ENCODE assay signal across 8 cellular contexts in genomic region chr11:61829806-61830205, GRCh38. TPM values are rescaled to one million over a fixed set of nuclear protein-coding genes. Genes with fewer than 3 reads are reported as not detected.
DNase-seq lines count a peak whose midpoint lies in the region; ATAC-seq and TF ChIP-seq lines count a peak whose summit lies in the region.

No MANE protein-coding gene starts in this region.

- H3K9me3 ChIP-seq in HUES48 (ENCODE audit: control insufficient read depth, insufficient read depth, low read length) (no peaks in the 10 kb centered on the region), muscle layer of colon (ENCODE audit: low read length) (no peaks in the 10 kb centered on the region)

- H3K9ac ChIP-seq in HUES48 (ENCODE audit: low read depth, low read length) (no peak overlapping the region), muscle layer of colon (ENCODE audit: low read length) (no peak overlapping the region)

- H3K4me1 Mint-ChIP-seq in chondrocyte (ENCODE audit: low read depth) = peaks cover 61% of the 10 kb centered on the region

- DNase-seq in chondrocyte (ENCODE audit: low spot score) = no peak
- no peak for DNase-seq in hippocampal formation (lab: John Stamatoyannopoulos, UW)
- no peak for DNase-seq in NCI-H345 treated with DMSO at 0.1 percent for 48 hours (lab: John Stamatoyannopoulos, UW; ENCODE audit: unreplicated experiment)
- no peak for DNase-seq in cerebellum (ENCODE audit: low spot score)

- H3K9me3 Mint-ChIP-seq in chondrocyte (ENCODE audit: low read depth) = no peaks in the 10 kb centered on the region

- H3K27me3 ChIP-seq in HUES48 (ENCODE audit: control insufficient read depth, insufficient read depth, low read length) (no peaks in the 10 kb centered on the region), muscle layer of colon (ENCODE audit: control insufficient read depth in 1 of 2, insufficient read depth in 2 of 2, low read length in 2 of 2) (no peaks in the 10 kb centered on the region)

- H3K4me3 Mint-ChIP-seq in chondrocyte (ENCODE audit: unreplicated experiment) = peak overlapping the region; percentile 90

- peak overlapping the region; percentile 90 for H3K27ac Mint-ChIP-seq in chondrocyte (ENCODE audit: unreplicated experiment)

- H3K27ac ChIP-seq in 22Rv1 = peak overlapping the region; percentile 37
- no peak overlapping the region for H3K27ac ChIP-seq in HUES48 (ENCODE audit: low read depth, low read length)
- H3K27ac ChIP-seq in muscle layer of colon (ENCODE audit: low read depth, low read length) = peak overlapping the region; percentile 28

- H3K36me3 ChIP-seq in HUES48 (ENCODE audit: control insufficient read depth, insufficient read depth, low read length) = peaks cover 14% of the 10 kb centered on the region
- no peaks in the 10 kb centered on the region for H3K36me3 ChIP-seq in muscle layer of colon (ENCODE audit: insufficient read depth, low read length)

- H3K36me3 Mint-ChIP-seq in chondrocyte (ENCODE audit: low read depth) = peaks cover 4% of the 10 kb centered on the region

- TF ChIP-seq CTCF in 22Rv1 (IDR thresholded peaks at IDR 0.05) (no peak), chondrocyte (IDR thresholded peaks at IDR 0.05) (no peak)

- peaks cover 42% of the 10 kb centered on the region for H3K4me1 ChIP-seq in HUES48 (ENCODE audit: control insufficient read depth, insufficient read depth, low read length)
- H3K4me1 ChIP-seq in muscle layer of colon (ENCODE audit: insufficient read depth, low read length) = peaks cover 38% of the 10 kb centered on the region

- ATAC-seq in GM18861 (IDR thresholded peaks at IDR 0.05; ENCODE audit: unreplicated experiment) = no peak

- peak overlapping the region; percentile 68 for H3K4me3 ChIP-seq in HUES48 (ENCODE audit: low read depth, low read length)
- no peak overlapping the region for H3K4me3 ChIP-seq in muscle layer of colon (ENCODE audit: low read depth in 1 of 2, low read length in 2 of 2)

- no peaks in the 10 kb centered on the region for H3K27me3 Mint-ChIP-seq in chondrocyte (ENCODE audit: low read depth)

RNA-seq across cellular contexts. Expression of gene FADS2, which starts 1.7 kb away (rescaled TPM):
- total RNA-seq in chondrocyte (202 to 315 TPM (median 297 TPM) in 3 replicates), cerebellum (88.6 TPM)

RNA-seq across cellular contexts. Expression of gene FADS1, which starts 13.0 kb away (rescaled TPM):
- total RNA-seq in chondrocyte = 72.6 to 95.5 TPM (median 74.6 TPM) in 3 replicates
- 58.0 TPM for total RNA-seq in cerebellum

RNA-seq across cellular contexts. Expression of gene FEN1, which starts 37.1 kb away (rescaled TPM):
- total RNA-seq in chondrocyte (12.6 to 27.1 TPM (median 13.2 TPM) in 3 replicates), cerebellum (15.2 TPM)

RNA-seq across cellular contexts. Expression of gene TMEM258, which starts 37.4 kb away (rescaled TPM):
- total RNA-seq in chondrocyte (103 to 133 TPM (median 106 TPM) in 3 replicates), cerebellum (74.4 TPM)
